In the genomic region with DNA sequence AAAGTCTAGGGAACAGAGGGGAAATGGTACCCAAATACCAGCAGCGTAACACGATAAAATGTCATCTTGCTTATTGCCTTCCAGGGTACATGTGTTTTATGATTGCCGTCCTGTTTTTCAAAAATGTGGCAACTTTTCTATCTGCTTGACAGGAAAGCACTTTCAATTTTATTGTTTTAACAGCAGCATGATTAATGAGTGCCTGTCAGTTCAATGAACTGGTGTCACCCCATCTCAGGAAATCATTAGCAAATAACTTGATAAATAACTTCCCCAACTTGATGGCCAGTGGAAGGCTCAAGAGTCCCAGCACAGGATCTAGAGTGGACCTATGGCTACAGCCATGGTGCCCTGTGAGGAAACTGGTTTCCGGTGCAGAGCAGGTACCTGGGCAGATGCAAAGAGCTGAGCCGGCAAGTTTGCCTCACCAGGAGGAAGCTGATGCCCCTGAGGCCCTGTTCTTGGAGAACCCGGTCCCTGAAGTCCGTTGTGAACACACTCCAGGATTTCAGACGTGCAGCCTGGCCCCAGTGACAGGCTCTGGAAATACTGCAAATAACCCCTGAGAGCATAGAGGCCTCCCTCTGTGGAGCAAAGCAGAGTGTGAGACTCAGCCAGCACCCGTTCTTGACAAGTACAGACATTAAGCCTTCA, we compare ENCODE assay signal across 1 cellular context.
TF ChIP-seq lines count a peak whose summit lies in the region.

No MANE protein-coding gene starts in this region.

TF ChIP-seq in GM23338, 12 proteins besides CTCF, POLR2A, EP300 and RAD21 (continued from another document):
- TF ChIP-seq, protein P1, sequence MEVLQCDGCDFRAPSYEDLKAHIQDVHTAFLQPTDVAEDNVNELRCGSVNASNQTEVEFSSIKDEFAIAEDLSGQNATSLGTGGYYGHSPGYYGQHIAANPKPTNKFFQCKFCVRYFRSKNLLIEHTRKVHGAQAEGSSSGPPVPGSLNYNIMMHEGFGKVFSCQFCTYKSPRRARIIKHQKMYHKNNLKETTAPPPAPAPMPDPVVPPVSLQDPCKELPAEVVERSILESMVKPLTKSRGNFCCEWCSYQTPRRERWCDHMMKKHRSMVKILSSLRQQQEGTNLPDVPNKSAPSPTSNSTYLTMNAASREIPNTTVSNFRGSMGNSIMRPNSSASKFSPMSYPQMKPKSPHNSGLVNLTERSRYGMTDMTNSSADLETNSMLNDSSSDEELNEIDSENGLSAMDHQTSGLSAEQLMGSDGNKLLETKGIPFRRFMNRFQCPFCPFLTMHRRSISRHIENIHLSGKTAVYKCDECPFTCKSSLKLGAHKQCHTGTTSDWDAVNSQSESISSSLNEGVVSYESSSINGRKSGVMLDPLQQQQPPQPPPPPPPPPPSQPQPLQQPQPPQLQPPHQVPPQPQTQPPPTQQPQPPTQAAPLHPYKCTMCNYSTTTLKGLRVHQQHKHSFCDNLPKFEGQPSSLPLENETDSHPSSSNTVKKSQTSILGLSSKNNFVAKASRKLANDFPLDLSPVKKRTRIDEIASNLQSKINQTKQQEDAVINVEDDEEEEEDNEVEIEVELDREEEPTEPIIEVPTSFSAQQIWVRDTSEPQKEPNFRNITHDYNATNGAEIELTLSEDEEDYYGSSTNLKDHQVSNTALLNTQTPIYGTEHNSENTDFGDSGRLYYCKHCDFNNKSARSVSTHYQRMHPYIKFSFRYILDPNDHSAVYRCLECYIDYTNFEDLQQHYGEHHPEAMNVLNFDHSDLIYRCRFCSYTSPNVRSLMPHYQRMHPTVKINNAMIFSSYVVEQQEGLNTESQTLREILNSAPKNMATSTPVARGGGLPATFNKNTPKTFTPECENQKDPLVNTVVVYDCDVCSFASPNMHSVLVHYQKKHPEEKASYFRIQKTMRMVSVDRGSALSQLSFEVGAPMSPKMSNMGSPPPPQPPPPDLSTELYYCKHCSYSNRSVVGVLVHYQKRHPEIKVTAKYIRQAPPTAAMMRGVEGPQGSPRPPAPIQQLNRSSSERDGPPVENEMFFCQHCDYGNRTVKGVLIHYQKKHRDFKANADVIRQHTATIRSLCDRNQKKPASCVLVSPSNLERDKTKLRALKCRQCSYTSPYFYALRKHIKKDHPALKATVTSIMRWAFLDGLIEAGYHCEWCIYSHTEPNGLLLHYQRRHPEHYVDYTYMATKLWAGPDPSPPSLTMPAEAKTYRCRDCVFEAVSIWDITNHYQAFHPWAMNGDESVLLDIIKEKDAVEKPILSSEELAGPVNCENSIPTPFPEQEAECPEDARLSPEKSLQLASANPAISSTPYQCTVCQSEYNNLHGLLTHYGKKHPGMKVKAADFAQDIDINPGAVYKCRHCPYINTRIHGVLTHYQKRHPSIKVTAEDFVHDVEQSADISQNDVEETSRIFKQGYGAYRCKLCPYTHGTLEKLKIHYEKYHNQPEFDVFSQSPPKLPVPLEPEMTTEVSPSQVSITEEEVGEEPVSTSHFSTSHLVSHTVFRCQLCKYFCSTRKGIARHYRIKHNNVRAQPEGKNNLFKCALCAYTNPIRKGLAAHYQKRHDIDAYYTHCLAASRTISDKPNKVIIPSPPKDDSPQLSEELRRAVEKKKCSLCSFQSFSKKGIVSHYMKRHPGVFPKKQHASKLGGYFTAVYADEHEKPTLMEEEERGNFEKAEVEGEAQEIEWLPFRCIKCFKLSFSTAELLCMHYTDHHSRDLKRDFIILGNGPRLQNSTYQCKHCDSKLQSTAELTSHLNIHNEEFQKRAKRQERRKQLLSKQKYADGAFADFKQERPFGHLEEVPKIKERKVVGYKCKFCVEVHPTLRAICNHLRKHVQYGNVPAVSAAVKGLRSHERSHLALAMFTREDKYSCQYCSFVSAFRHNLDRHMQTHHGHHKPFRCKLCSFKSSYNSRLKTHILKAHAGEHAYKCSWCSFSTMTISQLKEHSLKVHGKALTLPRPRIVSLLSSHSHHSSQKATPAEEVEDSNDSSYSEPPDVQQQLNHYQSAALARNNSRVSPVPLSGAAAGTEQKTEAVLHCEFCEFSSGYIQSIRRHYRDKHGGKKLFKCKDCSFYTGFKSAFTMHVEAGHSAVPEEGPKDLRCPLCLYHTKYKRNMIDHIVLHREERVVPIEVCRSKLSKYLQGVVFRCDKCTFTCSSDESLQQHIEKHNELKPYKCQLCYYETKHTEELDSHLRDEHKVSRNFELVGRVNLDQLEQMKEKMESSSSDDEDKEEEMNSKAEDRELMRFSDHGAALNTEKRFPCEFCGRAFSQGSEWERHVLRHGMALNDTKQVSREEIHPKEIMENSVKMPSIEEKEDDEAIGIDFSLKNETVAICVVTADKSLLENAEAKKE (CRISPR knock-in tag; IDR thresholded peaks at IDR 0.05), result no peak
- TF ChIP-seq ZNF331 (CRISPR knock-in tag; IDR thresholded peaks at IDR 0.05; ENCODE audit: low read depth) (no peak), EZH2phosphoT487 (IDR thresholded peaks at IDR 0.05; ENCODE audit: unreplicated experiment) (no peak), ZNF114 (CRISPR knock-in tag; IDR thresholded peaks at IDR 0.05) (no peak)
